Comparison of ENCODE assay signal across 8 cellular contexts in the genomic region with DNA sequence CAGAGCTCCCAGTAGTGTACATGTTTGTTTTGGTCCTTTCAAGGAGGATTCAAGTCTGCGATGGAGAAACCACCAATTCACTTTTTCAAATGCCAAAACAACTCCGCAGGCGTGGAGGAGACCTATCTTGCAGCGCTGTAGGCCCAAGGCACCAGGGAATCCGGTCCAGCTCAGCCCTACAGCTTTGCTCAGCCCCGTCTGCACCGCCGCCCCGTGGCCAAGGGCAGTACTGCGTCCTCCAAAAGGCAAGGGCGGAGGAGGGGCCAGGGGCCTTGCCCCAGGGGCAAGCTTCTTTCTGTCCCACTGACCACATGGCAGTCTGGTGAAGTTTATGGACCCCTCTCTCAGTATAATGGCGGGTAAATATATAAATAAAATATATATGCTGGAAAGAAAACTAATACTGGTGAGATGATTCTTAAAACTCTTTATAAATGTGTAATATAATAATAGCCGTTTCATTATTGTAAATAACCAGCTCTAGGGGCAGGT. TPM values are rescaled to one million over a fixed set of nuclear protein-coding genes. Genes with fewer than 3 reads are reported as not detected.
DNase-seq lines count a peak whose midpoint lies in the region; ATAC-seq and TF ChIP-seq lines count a peak whose summit lies in the region.

No MANE protein-coding gene starts in this region.

- peaks cover 10% of the 10 kb centered on the region for H3K27me3 ChIP-seq in BJ (ENCODE audit: control insufficient read depth, insufficient read depth, low read length)
- peaks cover 0 to 2% (median 0%) of the 10 kb centered on the region in 45 donors for H3K27me3 ChIP-seq in dorsolateral prefrontal cortex
- no peaks in the 10 kb centered on the region for H3K27me3 ChIP-seq in lower lobe of right lung (ENCODE audit: low read depth)

- H3K4me1 ChIP-seq in lower lobe of right lung: peaks cover 21% of the 10 kb centered on the region

- POLR2A ChIA-PET in BJ (lab: Charles Lee): no interaction called here

- DNase-seq in BJ (ENCODE audit: low read depth) (no peak), H4 (ENCODE audit: low spot score) (peak; percentile 65), NCI-H526 treated with DMSO at 0.1 percent for 48 hours (lab: John Stamatoyannopoulos, UW) (peak; percentile 40), dorsolateral prefrontal cortex (peak; percentile 71 to 88 (median 80)), lower lobe of right lung (peak; percentile 90)
- peak; percentile 87 to 88 for DNase-seq in activated CD4-positive, alpha-beta T cell treated with anti-CD3 and anti-CD28 coated beads, Interleukin-2, amount 50 U/mL, for 48 hours
- peak; percentile 37 for DNase-seq in stimulated activated CD8-positive, alpha-beta memory T cell treated with anti-CD3 and anti-CD28 coated beads, Interleukin-12 subunit alpha, Interleukin-12 subunit beta, amount 100 ng/mL, for 24 hours (ENCODE audit: extremely low read depth)

- peak overlapping the region in 1 of 59 donors; percentile 5 for H3K27ac ChIP-seq in dorsolateral prefrontal cortex
- H3K27ac ChIP-seq in lower lobe of right lung: peak overlapping the region; percentile 39

- peak; percentile 95 to 96 for ATAC-seq in lower lobe of right lung
- no peak for ATAC-seq in GM21723 (IDR thresholded peaks at IDR 0.05; ENCODE audit: unreplicated experiment)

- H3K36me3 ChIP-seq in BJ (ENCODE audit: control insufficient read depth, insufficient read depth, low read length): no peaks in the 10 kb centered on the region
- H3K36me3 ChIP-seq in lower lobe of right lung: no peaks in the 10 kb centered on the region

- intact Hi-C loops in dorsolateral prefrontal cortex (cut with DNase I) (loop anchor here (2.0 to 10.0 kb wide), 5 partner anchors 54 to 151 kb away; partner anchors contain the start of gene CFAP97D1 (in 1 of the 2)), lower lobe of right lung (cut with DNase I) (no loop called here)

- no peaks in the 10 kb centered on the region for H3K9me3 ChIP-seq in lower lobe of right lung

- H3K4me3 ChIP-seq in BJ (ENCODE audit: low read depth, low read length) (no peak overlapping the region), dorsolateral prefrontal cortex (peak overlapping the region in 1 of 59 donors; percentile 19), lower lobe of right lung (no peak overlapping the region)

- TF ChIP-seq CTCF in BJ (IDR thresholded peaks at IDR 0.05; ENCODE audit: insufficient read depth, low read depth, low read length) (peak; percentile 100), dorsolateral prefrontal cortex (IDR thresholded peaks at IDR 0.05 in 54 of 56, conservative IDR thresholded peaks at IDR 0.05 in 2 of 56; ENCODE audit: low read depth in 1 of 56, partially characterized antibody in 56 of 56) (peak; percentile 81 to 99 (median 96)), lower lobe of right lung (IDR thresholded peaks at IDR 0.05) (peak; percentile 99)

- CTCF ChIA-PET in BJ (lab: Yijun Ruan, JAX): interaction anchor here (0.5 to 3.4 kb wide), 40 partner anchors 8 to 270 kb away, joined by 3 to 63 read pairs (median 4); partner anchors contain the start of genes CFAP97D1 and DUSP3

RNA-seq across cellular contexts. Expression of gene CD300LG, which starts 0.7 kb away (rescaled TPM):
- polyA plus RNA-seq in BJ (2011; rRNA removed): not detected in 2 replicates
- not detected in 2 replicates for polyA minus RNA-seq in BJ (2011; rRNA and poly(A)+ RNA removed)
- not detected in 2 replicates for total RNA-seq in H4 (2014; rRNA removed; shearing (Covaris generic))
- total RNA-seq in dorsolateral prefrontal cortex: under 1 TPM in 13 of 120 experiments, not detected in 107; 0.17 to 0.74 (median 0.35) TPM
- 5.7 TPM for total RNA-seq in lower lobe of right lung

RNA-seq across cellular contexts. Expression of gene MPP3, which starts 13.3 kb away (rescaled TPM):
- 4.6 and 7.9 TPM in 2 replicates for polyA plus RNA-seq in BJ (2011; rRNA removed)
- 3.7 and 4.9 TPM in 2 replicates for polyA minus RNA-seq in BJ (2011; rRNA and poly(A)+ RNA removed)
- 4.0 and 4.3 TPM in 2 replicates for total RNA-seq in H4 (2014; rRNA removed; shearing (Covaris generic))
- total RNA-seq in dorsolateral prefrontal cortex: 10 to 100 TPM in 48 of 120 experiments, 1 to 10 TPM in 72; 4.8 to 18.7 (median 9.5) TPM
- 19.2 TPM for total RNA-seq in lower lobe of right lung
